ENCODE assay signal across 1 cellular context in the genomic region with DNA sequence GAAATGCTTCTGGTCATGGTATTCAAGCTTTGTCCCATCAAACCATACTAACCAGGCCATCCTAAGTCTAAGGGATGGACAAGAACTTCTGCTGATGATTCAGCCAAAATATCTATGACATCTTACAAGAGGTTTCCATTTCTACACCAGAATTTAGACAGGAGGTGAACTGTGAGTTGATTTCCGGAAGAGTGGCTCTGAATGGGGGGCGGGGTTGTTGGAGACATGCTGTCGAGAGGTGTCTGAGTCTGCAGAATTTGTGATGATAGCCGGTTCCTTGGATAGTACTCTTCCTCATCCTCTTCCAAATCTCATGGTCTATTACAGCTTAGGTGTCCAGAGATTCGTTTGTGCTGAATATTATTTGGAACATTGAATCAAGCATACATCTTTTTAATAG.
TF ChIP-seq lines count a peak whose summit lies in the region.

No MANE protein-coding gene starts in this region.

TF ChIP-seq in IMR-90, 13 proteins besides CTCF, POLR2A, EP300 and RAD21:
- TF ChIP-seq USF2 (IDR thresholded peaks at IDR 0.05; ENCODE audit: low read depth, low read length) (no peak), NFE2L2 (IDR thresholded peaks at IDR 0.05; ENCODE audit: low read depth, low read length) (no peak), CHD1 (IDR thresholded peaks at IDR 0.05; ENCODE audit: low read depth, low read length) (no peak), FOS (IDR thresholded peaks at IDR 0.05; ENCODE audit: low read depth, low read length) (no peak), RFX5 (IDR thresholded peaks at IDR 0.05; ENCODE audit: low read depth, low read length) (no peak), RCOR1 (IDR thresholded peaks at IDR 0.05; ENCODE audit: insufficient replicate concordance, low read length) (no peak), BHLHE40 (IDR thresholded peaks at IDR 0.05; ENCODE audit: low read depth, low read length) (no peak), MAFK (IDR thresholded peaks at IDR 0.05; ENCODE audit: low read depth, low read length) (no peak)
TF ChIP-seq in IMR-90: peak in this region for 0.
